1 cellular context compared by ENCODE assay signal in the genomic region with DNA sequence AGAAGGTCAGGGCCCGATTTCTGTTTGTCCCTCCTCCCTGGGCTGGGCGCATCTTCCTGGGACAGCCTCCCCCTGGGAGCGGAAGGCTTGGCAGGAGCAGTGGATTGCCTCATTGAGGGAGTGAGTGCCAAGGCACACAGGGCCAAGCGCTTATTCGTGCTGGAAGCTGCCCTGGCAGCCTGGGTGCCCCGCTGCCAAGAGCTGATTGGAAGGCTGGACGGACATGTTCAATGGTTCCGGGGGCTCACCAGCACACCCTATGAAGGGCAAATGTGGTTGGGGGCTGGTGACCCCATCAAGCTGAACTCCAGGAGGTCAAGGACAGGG.
TF ChIP-seq lines count a peak whose summit lies in the region.

No MANE protein-coding gene starts in this region.

TF ChIP-seq in WTC11, 78 proteins besides CTCF, POLR2A, EP300 and RAD21 (continued from another document):
- TF ChIP-seq ZNF317 (CRISPR knock-in tag; IDR thresholded peaks at IDR 0.05; ENCODE audit: borderline replicate concordance, low read depth): no peak
